ENCODE assay signal across 31 cellular contexts in the genomic region with DNA sequence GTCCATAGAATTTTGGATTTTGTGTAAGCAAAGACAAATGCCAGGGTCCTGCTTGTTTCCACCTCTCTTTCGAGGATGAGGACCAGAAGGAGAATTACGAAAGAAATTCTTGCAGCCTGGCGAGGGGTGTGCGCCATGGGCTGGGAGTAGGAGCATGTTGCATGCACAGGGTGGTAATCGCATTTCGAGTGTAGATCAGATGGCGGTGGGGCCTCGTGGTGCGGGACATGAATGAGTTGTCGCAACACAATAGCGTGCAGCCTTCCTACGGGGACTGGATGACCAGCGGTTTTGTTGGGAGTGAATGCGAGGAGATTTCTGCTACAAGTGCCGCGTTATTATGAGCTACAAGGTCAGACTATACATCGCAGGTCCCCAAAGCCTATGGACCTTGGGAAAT. TPM values are rescaled to one million over a fixed set of nuclear protein-coding genes. Genes with fewer than 3 reads are reported as not detected.
A peak's percentile ranks its signal among the peaks of the same experiment; 100 is the strongest.
DNase-seq lines count a peak whose midpoint lies in the region; ATAC-seq and TF ChIP-seq lines count a peak whose summit lies in the region.
"Had no signal": no experiment of that assay in that cellular context is flagged by ENCODE, and none has a peak within 500 bp of the region (broad histone marks: within the 10 kb centered on the region; RNA-seq: fewer than 3 reads in every experiment).

No MANE protein-coding gene starts in this region.

- WGBS in prostate gland = 7% methylated on average over 17 of the region's 17 CpGs

- H3K27ac Mint-ChIP-seq in natural killer cell treated with Interleukin-12 subunit alpha and Interleukin-12 subunit beta and Interleukin-15 and Interleukin-18, amount 100 ng/mL, for 72 hours = no peak overlapping the region
- no peak overlapping the region for H3K27ac Mint-ChIP-seq in natural killer cell
- H3K27ac Mint-ChIP-seq in neural crest cell (ENCODE audit: unreplicated experiment) = no peak overlapping the region
- H3K27ac Mint-ChIP-seq: activated B cell treated with CpG ODN at 0.5 μM for 24 hours had no signal

- peaks cover 78% of the 10 kb centered on the region for H3K27me3 ChIP-seq in prostate gland (replicated peaks; ENCODE audit: insufficient read depth)

- peak; percentile 29 for DNase-seq in natural killer cell treated with Interleukin-12 subunit alpha and Interleukin-12 subunit beta and Interleukin-15 and Interleukin-18, amount 100 ng/mL, for 72 hours (ENCODE audit: low spot score)
- DNase-seq in natural killer cell (no peak), ecto neural progenitor cell (ENCODE audit: low spot score) (peak; percentile 65), neural crest cell (ENCODE audit: low read depth, low spot score) (no peak), prostate gland (ENCODE audit: low spot score) (no peak), NCI-H2227 (lab: John Stamatoyannopoulos, UW; ENCODE audit: unreplicated experiment) (no peak), NCI-H1048 (lab: John Stamatoyannopoulos, UW) (no peak)
- DNase-seq: activated B cell treated with CpG ODN at 0.5 μM for 24 hours; activated T-cell treated with anti-CD3 and anti-CD28 coated beads, Interleukin-2, amount 50 U/mL, for 48 hours; central memory CD4-positive, alpha-beta T cell; HCEC 1CT; KBM-7; MM.1S; NCI-H1436; NCI-H2107; NCI-H510A; occipital lobe; stimulated activated CD4-positive, alpha-beta T cell treated with anti-CD3 and anti-CD28 coated beads, Interleukin-15, amount 100 ng/mL, for 24 hours; stimulated activated CD8-positive, alpha-beta memory T cell treated with anti-CD3 and anti-CD28 coated beads, Interleukin-4, amount 100 ng/mL, for 48 hours; T1000 had no signal

- H3K27me3 Mint-ChIP-seq in natural killer cell treated with Interleukin-12 subunit alpha and Interleukin-12 subunit beta and Interleukin-15 and Interleukin-18, amount 100 ng/mL, for 72 hours = peaks cover 44 to 64% of the 10 kb centered on the region in 2 donors
- H3K27me3 Mint-ChIP-seq in natural killer cell (ENCODE audit: low read depth in 2 of 2) = peaks cover 66 to 72% of the 10 kb centered on the region in 2 donors
- H3K27me3 Mint-ChIP-seq in neural crest cell (ENCODE audit: low read depth) = peaks cover 98% of the 10 kb centered on the region

- TF ChIP-seq CTCF in natural killer cell (IDR thresholded peaks at IDR 0.05) (no peak), neural crest cell (conservative IDR thresholded peaks at IDR 0.05) (no peak), prostate gland (IDR thresholded peaks at IDR 0.05) (no peak)

- no peaks in the 10 kb centered on the region for H3K36me3 ChIP-seq in prostate gland
- H3K36me3 ChIP-seq: ascending aorta, right lobe of liver had no signal

- H3K4me1 Mint-ChIP-seq in natural killer cell treated with Interleukin-12 subunit alpha and Interleukin-12 subunit beta and Interleukin-15 and Interleukin-18, amount 100 ng/mL, for 72 hours (ENCODE audit: low read depth in 2 of 2) = peaks cover 13 to 24% of the 10 kb centered on the region in 2 donors
- H3K4me1 Mint-ChIP-seq in natural killer cell = peaks cover 16 to 19% of the 10 kb centered on the region in 2 donors
- H3K4me1 Mint-ChIP-seq in neural crest cell = peaks cover 31% of the 10 kb centered on the region

- ATAC-seq in natural killer cell treated with Interleukin-12 subunit alpha and Interleukin-12 subunit beta and Interleukin-15 and Interleukin-18, amount 100 ng/mL, for 72 hours = no peak
- ATAC-seq in natural killer cell (no peak), GM21528 (IDR thresholded peaks at IDR 0.05; ENCODE audit: low FRiP score, unreplicated experiment) (no peak)
- ATAC-seq: right lobe of liver had no signal

- no peaks in the 10 kb centered on the region for H3K4me1 ChIP-seq in prostate gland (replicated peaks)

- no peak for TF ChIP-seq POLR2A in prostate gland (IDR thresholded peaks at IDR 0.05)

- H3K9me3 ChIP-seq in prostate gland = no peaks in the 10 kb centered on the region
- H3K9me3 ChIP-seq: ascending aorta, right lobe of liver had no signal

- no peak overlapping the region for H3K4me3 Mint-ChIP-seq in natural killer cell treated with Interleukin-12 subunit alpha and Interleukin-12 subunit beta and Interleukin-15 and Interleukin-18, amount 100 ng/mL, for 72 hours
- no peak overlapping the region for H3K4me3 Mint-ChIP-seq in natural killer cell
- H3K4me3 Mint-ChIP-seq in neural crest cell = peak overlapping the region; percentile 33
- H3K4me3 Mint-ChIP-seq: activated B cell treated with CpG ODN at 0.5 μM for 24 hours; activated naive CD4-positive, alpha-beta T cell treated with anti-CD3 and anti-CD28 coated beads, Interleukin-2, amount 50 U/mL, for 24 hours had no signal

- H3K27ac ChIP-seq in prostate gland = no peak overlapping the region
- H3K27ac ChIP-seq: ascending aorta, right lobe of liver, SK-N-MC had no signal

- H3K9me3 Mint-ChIP-seq in natural killer cell treated with Interleukin-12 subunit alpha and Interleukin-12 subunit beta and Interleukin-15 and Interleukin-18, amount 100 ng/mL, for 72 hours = no peaks in the 10 kb centered on the region
- no peaks in the 10 kb centered on the region for H3K9me3 Mint-ChIP-seq in natural killer cell
- H3K9me3 Mint-ChIP-seq in neural crest cell = no peaks in the 10 kb centered on the region
- H3K9me3 Mint-ChIP-seq: activated B cell treated with CpG ODN at 0.5 μM for 24 hours; activated naive CD4-positive, alpha-beta T cell treated with anti-CD3 and anti-CD28 coated beads, Interleukin-2, amount 50 U/mL, for 24 hours had no signal

- intact Hi-C loops in natural killer cell (cut with micrococcal nuclease) = no loop called here
- intact Hi-C loops in prostate gland (cut with DNase I) = no loop called here

- no peaks in the 10 kb centered on the region for H3K36me3 Mint-ChIP-seq in natural killer cell treated with Interleukin-12 subunit alpha and Interleukin-12 subunit beta and Interleukin-15 and Interleukin-18, amount 100 ng/mL, for 72 hours
- no peaks in the 10 kb centered on the region for H3K36me3 Mint-ChIP-seq in natural killer cell
- H3K36me3 Mint-ChIP-seq in neural crest cell (ENCODE audit: low read depth) = peaks cover 7% of the 10 kb centered on the region
- H3K36me3 Mint-ChIP-seq: activated naive CD4-positive, alpha-beta T cell treated with anti-CD3 and anti-CD28 coated beads, Interleukin-2, amount 50 U/mL, for 24 hours had no signal

- H3K4me3 ChIP-seq in prostate gland = no peak overlapping the region
- H3K4me3 ChIP-seq: ascending aorta, right lobe of liver, SK-N-MC had no signal

RNA-seq across cellular contexts. Expression of a gene that starts 4.2 kb away (rescaled TPM):
- total RNA-seq in natural killer cell treated with Interleukin-12 subunit alpha and Interleukin-12 subunit beta and Interleukin-15 and Interleukin-18, amount 100 ng/mL, for 72 hours = not detected
- total RNA-seq in natural killer cell (not detected), neural crest cell (12.6 and 13.9 TPM in 2 replicates), prostate gland (under 1 TPM in 1 of 2 donors, not detected in 1; 0.09 TPM)
- total RNA-seq: activated B cell treated with CpG ODN at 0.5 μM for 24 hours, ascending aorta, dermis microvascular lymphatic vessel endothelial cell, epithelial cell of proximal tubule, HT-29, mucosa of gallbladder, occipital lobe, right lobe of liver, RPMI7951, urinary bladder had no signal

Comparison
In these comparisons a context has a peak if more than half of its experiments do, and no peak if none do; other contexts are left out.
1. DNase-seq: peak in natural killer cell treated with Interleukin-12 subunit alpha and Interleukin-12 subunit beta and Interleukin-15 and Interleukin-18, amount 100 ng/mL, for 72 hours (single experiment) and ecto neural progenitor cell (single experiment); none in natural killer cell (single experiment), neural crest cell (single experiment), prostate gland (single experiment), NCI-H2227 (single experiment) and NCI-H1048 (single experiment).
2. RNA of a gene that starts 4.2 kb away (total RNA-seq): 12.6 to 13.9 TPM in neural crest cell; 0.09 TPM in prostate gland, not detected in natural killer cell treated with Interleukin-12 subunit alpha and Interleukin-12 subunit beta and Interleukin-15 and Interleukin-18, amount 100 ng/mL, for 72 hours and not detected in natural killer cell; every median in the first group is over 10 times any median in the second.